ENCODE assay signal across 18 cellular contexts in the genomic region with DNA sequence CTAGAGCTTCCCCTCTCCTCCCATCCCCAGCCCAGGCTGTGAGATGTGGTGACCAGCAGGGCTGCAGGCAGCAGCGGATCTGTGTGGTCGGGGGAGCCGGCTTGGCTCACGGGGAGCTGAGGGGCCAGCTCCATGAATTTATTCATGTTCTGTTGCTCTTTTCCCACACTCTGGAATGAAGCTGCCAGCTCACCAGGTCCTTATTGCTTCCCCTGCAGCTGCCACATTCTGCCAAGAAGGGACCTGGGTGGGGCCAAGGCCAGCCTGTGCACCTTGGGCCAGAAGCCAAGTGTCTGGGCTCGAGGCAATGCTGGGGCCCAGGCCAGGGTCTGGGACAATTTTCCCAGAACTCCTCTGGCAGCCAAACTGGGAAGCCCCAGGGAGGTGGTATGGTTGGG. TPM values are rescaled to one million over a fixed set of nuclear protein-coding genes. Genes with fewer than 3 reads are reported as not detected.
DNase-seq lines count a peak whose midpoint lies in the region; ATAC-seq and TF ChIP-seq lines count a peak whose summit lies in the region.
"Had no signal": no experiment of that assay in that cellular context is flagged by ENCODE, and none has a peak within 500 bp of the region (broad histone marks: within the 10 kb centered on the region; RNA-seq: fewer than 3 reads in every experiment).

No MANE protein-coding gene starts in this region.

- H3K27me3 ChIP-seq in BE2C, result peaks cover 5% of the 10 kb centered on the region; the same call in 1 of the 2 replicates

- DNase-seq in stimulated activated effector memory CD8-positive, alpha-beta T cell treated with anti-CD3 and anti-CD28 coated beads, Interleukin-12 subunit alpha, Interleukin-12 subunit beta, amount 100 ng/mL, for 72 hours (ENCODE audit: low spot score in 2 of 2), result no peak
- no peak for DNase-seq in BE2C
- DNase-seq in chondrocyte (ENCODE audit: low spot score), result no peak
- no peak for DNase-seq in activated T-cell treated with anti-CD3 and anti-CD28 coated beads, Interleukin-2, amount 50 U/mL, for 24 hours
- DNase-seq: activated naive CD4-positive, alpha-beta T cell treated with Interleukin-2 at 50 U/mL for 16 hours; hippocampal formation; NCI-H2171; occipital lobe; stimulated activated CD4-positive, alpha-beta T cell treated with anti-CD3 and anti-CD28 coated beads, Interleukin-4, amount 100 ng/mL, for 4 hours; T-cell had no signal

- H3K27ac Mint-ChIP-seq in brain, result peak overlapping the region in 4 of 5 experiments; percentile 57 to 88 (median 72)
- H3K27ac Mint-ChIP-seq in nephron, result peak overlapping the region; percentile 33 to 73 (median 55)
- peak overlapping the region; percentile 64 for H3K27ac Mint-ChIP-seq in stimulated activated effector memory CD8-positive, alpha-beta T cell treated with anti-CD3 and anti-CD28 coated beads, Interleukin-12 subunit alpha, Interleukin-12 subunit beta, amount 100 ng/mL, for 72 hours
- no peak overlapping the region for H3K27ac Mint-ChIP-seq in chondrocyte (ENCODE audit: unreplicated experiment)
- no peak overlapping the region for H3K27ac Mint-ChIP-seq in activated T-cell treated with anti-CD3 and anti-CD28 coated beads, Interleukin-2, amount 50 U/mL, for 24 hours
- H3K27ac Mint-ChIP-seq: T-cell had no signal

- no peak for ATAC-seq in stimulated activated effector memory CD8-positive, alpha-beta T cell treated with anti-CD3 and anti-CD28 coated beads, Interleukin-12 subunit alpha, Interleukin-12 subunit beta, amount 100 ng/mL, for 72 hours
- ATAC-seq in HG03045 (IDR thresholded peaks at IDR 0.05; ENCODE audit: unreplicated experiment), result no peak
- ATAC-seq: T-cell had no signal

- H3K4me3 Mint-ChIP-seq in brain, result peak overlapping the region in 3 of 5 experiments; percentile 43 to 62 (median 48)
- H3K4me3 Mint-ChIP-seq in nephron, result peak overlapping the region; percentile 5 to 28 (median 24)
- H3K4me3 Mint-ChIP-seq in stimulated activated effector memory CD8-positive, alpha-beta T cell treated with anti-CD3 and anti-CD28 coated beads, Interleukin-12 subunit alpha, Interleukin-12 subunit beta, amount 100 ng/mL, for 72 hours, result no peak overlapping the region
- no peak overlapping the region for H3K4me3 Mint-ChIP-seq in chondrocyte (ENCODE audit: unreplicated experiment)
- H3K4me3 Mint-ChIP-seq in activated T-cell treated with anti-CD3 and anti-CD28 coated beads, Interleukin-2, amount 50 U/mL, for 24 hours, result no peak overlapping the region
- H3K4me3 Mint-ChIP-seq: T-cell had no signal

- no peak for TF ChIP-seq EP300 in Ishikawa (IDR thresholded peaks at IDR 0.05; ENCODE audit: borderline replicate concordance)

- H3K4me1 ChIP-seq in BE2C, result peaks cover 14% of the 10 kb centered on the region

- no peaks in the 10 kb centered on the region for H3K36me3 ChIP-seq in BE2C
- H3K36me3 ChIP-seq: suprapubic skin had no signal

- no peak for TF ChIP-seq RAD21 in Ishikawa (IDR thresholded peaks at IDR 0.05; ENCODE audit: low read depth)

- H3K36me3 Mint-ChIP-seq in brain, result no peaks in the 10 kb centered on the region
- no peaks in the 10 kb centered on the region for H3K36me3 Mint-ChIP-seq in nephron (ENCODE audit: low read depth)
- no peaks in the 10 kb centered on the region for H3K36me3 Mint-ChIP-seq in stimulated activated effector memory CD8-positive, alpha-beta T cell treated with anti-CD3 and anti-CD28 coated beads, Interleukin-12 subunit alpha, Interleukin-12 subunit beta, amount 100 ng/mL, for 72 hours
- H3K36me3 Mint-ChIP-seq in chondrocyte (ENCODE audit: low read depth), result no peaks in the 10 kb centered on the region
- no peaks in the 10 kb centered on the region for H3K36me3 Mint-ChIP-seq in activated T-cell treated with anti-CD3 and anti-CD28 coated beads, Interleukin-2, amount 50 U/mL, for 24 hours (ENCODE audit: low read depth)
- H3K36me3 Mint-ChIP-seq: T-cell had no signal

- H3K9me3 Mint-ChIP-seq in brain (peaks cover 0 to 4% (median 0%) of the 10 kb centered on the region in 5 experiments), nephron (no peaks in the 10 kb centered on the region), chondrocyte (ENCODE audit: low read depth) (no peaks in the 10 kb centered on the region)
- H3K9me3 Mint-ChIP-seq in stimulated activated effector memory CD8-positive, alpha-beta T cell treated with anti-CD3 and anti-CD28 coated beads, Interleukin-12 subunit alpha, Interleukin-12 subunit beta, amount 100 ng/mL, for 72 hours, result no peaks in the 10 kb centered on the region
- H3K9me3 Mint-ChIP-seq in activated T-cell treated with anti-CD3 and anti-CD28 coated beads, Interleukin-2, amount 50 U/mL, for 24 hours, result no peaks in the 10 kb centered on the region
- H3K9me3 Mint-ChIP-seq: T-cell had no signal

- no peak overlapping the region for H3K4me3 ChIP-seq in BE2C (ENCODE audit: low read depth, low read length)
- H3K4me3 ChIP-seq: skin epidermis, suprapubic skin had no signal

- H3K4me1 Mint-ChIP-seq in brain (peaks cover 76% of the 10 kb centered on the region), nephron (peaks cover 60% of the 10 kb centered on the region), chondrocyte (ENCODE audit: low read depth) (peaks cover 32% of the 10 kb centered on the region)
- peaks cover 37% of the 10 kb centered on the region for H3K4me1 Mint-ChIP-seq in stimulated activated effector memory CD8-positive, alpha-beta T cell treated with anti-CD3 and anti-CD28 coated beads, Interleukin-12 subunit alpha, Interleukin-12 subunit beta, amount 100 ng/mL, for 72 hours
- H3K4me1 Mint-ChIP-seq in activated T-cell treated with anti-CD3 and anti-CD28 coated beads, Interleukin-2, amount 50 U/mL, for 24 hours (ENCODE audit: low read depth), result peaks cover 33% of the 10 kb centered on the region

- TF ChIP-seq CTCF in brain (conservative IDR thresholded peaks at IDR 0.05) (no peak), nephron (IDR thresholded peaks at IDR 0.05; ENCODE audit: unreplicated experiment in 3 of 3) (no peak), BE2C (IDR thresholded peaks at IDR 0.05; ENCODE audit: low read depth, low read length) (no peak), chondrocyte (IDR thresholded peaks at IDR 0.05) (no peak)

- H3K27me3 Mint-ChIP-seq in brain (peaks cover 92% of the 10 kb centered on the region), nephron (ENCODE audit: low read depth) (peaks cover 91% of the 10 kb centered on the region), chondrocyte (ENCODE audit: low read depth) (peaks cover 15% of the 10 kb centered on the region)
- peaks cover 91% of the 10 kb centered on the region for H3K27me3 Mint-ChIP-seq in activated T-cell treated with anti-CD3 and anti-CD28 coated beads, Interleukin-2, amount 50 U/mL, for 24 hours

- H3K9me3 ChIP-seq in BE2C, result no peaks in the 10 kb centered on the region
- H3K9me3 ChIP-seq: suprapubic skin had no signal

TF ChIP-seq in Ishikawa, 13 proteins besides CTCF, POLR2A, EP300 and RAD21:
- TF ChIP-seq ZBTB7A (IDR thresholded peaks at IDR 0.05; ENCODE audit: low read depth) (0 out of 2 replicates have a peak, but pooled peaks have one; percentile 34), CEBPB (IDR thresholded peaks at IDR 0.05) (no peak), TCF12 (IDR thresholded peaks at IDR 0.05; ENCODE audit: low read depth) (no peak), CREB1 (IDR thresholded peaks at IDR 0.05; ENCODE audit: low read depth) (no peak), EGR1 (IDR thresholded peaks at IDR 0.05) (no peak), NFIC (IDR thresholded peaks at IDR 0.05) (peak; percentile 76), YY1 (IDR thresholded peaks at IDR 0.05; ENCODE audit: low read depth) (no peak)

RNA-seq across cellular contexts. Expression of a gene that starts 2.5 kb away (rescaled TPM):
- polyA plus RNA-seq in brain (ENCODE audit: insufficient read depth, low read depth, low replicate concordance), result 0.15 TPM
- 4.9 TPM for polyA plus RNA-seq in BE2C (2012; ENCODE audit: insufficient read depth, insufficient read length, low read depth)
- 0.33 to 0.60 TPM (median 0.46 TPM) in 3 replicates for total RNA-seq in chondrocyte
- total RNA-seq: kidney epithelial cell, T-cell had no signal
- polyA plus RNA-seq: BJ had no signal

RNA-seq across cellular contexts. Expression of a gene that starts 7.2 kb away (rescaled TPM):
- polyA plus RNA-seq in brain (ENCODE audit: insufficient read depth, low read depth, low replicate concordance), result 1.1 TPM
- 1.3 TPM for polyA plus RNA-seq in BE2C (2012; ENCODE audit: insufficient read depth, insufficient read length, low read depth)
- total RNA-seq in chondrocyte, result 0.36 to 1.1 TPM (median 0.50 TPM) in 3 replicates

RNA-seq across cellular contexts. Expression of a gene that starts 16.4 kb away (rescaled TPM):
- 49.2 TPM for polyA plus RNA-seq in brain (ENCODE audit: insufficient read depth, low read depth, low replicate concordance)
- polyA plus RNA-seq in BE2C (2012; ENCODE audit: insufficient read depth, insufficient read length, low read depth), result 24.6 TPM
- total RNA-seq in chondrocyte, result 4.0 to 6.5 TPM (median 6.2 TPM) in 3 replicates

RNA-seq across cellular contexts. Expression of a gene that starts 27.8 kb away (rescaled TPM):
- 30.7 TPM for polyA plus RNA-seq in brain (ENCODE audit: insufficient read depth, low read depth, low replicate concordance)
- polyA plus RNA-seq in BE2C (2012; ENCODE audit: insufficient read depth, insufficient read length, low read depth), result 33.0 TPM
- total RNA-seq in chondrocyte, result 24.1 to 26.2 TPM (median 24.2 TPM) in 3 replicates

RNA-seq across cellular contexts. Expression of a gene that starts 44.5 kb away (rescaled TPM):
- 166 TPM for polyA plus RNA-seq in brain (ENCODE audit: insufficient read depth, low read depth, low replicate concordance)
- 1,275 TPM for polyA plus RNA-seq in BE2C (2012; ENCODE audit: insufficient read depth, insufficient read length, low read depth)
- not detected in 3 replicates for total RNA-seq in chondrocyte
- total RNA-seq: occipital lobe, T-cell had no signal
- polyA plus RNA-seq: BJ had no signal

Comparison
In these comparisons a context has a peak if more than half of its experiments do, and no peak if none do; other contexts are left out.
1. H3K27ac Mint-ChIP-seq: peak in brain (4 of 5), nephron (3 of 3) and stimulated activated effector memory CD8-positive, alpha-beta T cell treated with anti-CD3 and anti-CD28 coated beads, Interleukin-12 subunit alpha, Interleukin-12 subunit beta, amount 100 ng/mL, for 72 hours (single experiment); none in chondrocyte (single experiment) and activated T-cell treated with anti-CD3 and anti-CD28 coated beads, Interleukin-2, amount 50 U/mL, for 24 hours (single experiment).
2. H3K4me3 Mint-ChIP-seq: peak in brain (3 of 5) and nephron (3 of 3); none in stimulated activated effector memory CD8-positive, alpha-beta T cell treated with anti-CD3 and anti-CD28 coated beads, Interleukin-12 subunit alpha, Interleukin-12 subunit beta, amount 100 ng/mL, for 72 hours (single experiment), chondrocyte (single experiment) and activated T-cell treated with anti-CD3 and anti-CD28 coated beads, Interleukin-2, amount 50 U/mL, for 24 hours (single experiment).